8 cellular contexts compared by ENCODE assay signal in genomic region chr12:12786716-12787601, GRCh38. TPM values are rescaled to one million over a fixed set of nuclear protein-coding genes. Genes with fewer than 3 reads are reported as not detected.
DNase-seq lines count a peak whose midpoint lies in the region; ATAC-seq and TF ChIP-seq lines count a peak whose summit lies in the region.

No MANE protein-coding gene starts in this region.

- peak; percentile 70 for DNase-seq in 8988T
- peak; percentile 96 for DNase-seq in GM13977 (ENCODE audit: low spot score)
- DNase-seq in NCI-H146 treated with DMSO at 0.1 percent for 48 hours (lab: John Stamatoyannopoulos, UW; ENCODE audit: unreplicated experiment): peak; percentile 55
- peak; percentile 76 for DNase-seq in activated CD4-positive, CD25-positive, alpha-beta regulatory T cell treated with anti-CD3 and anti-CD28 coated beads, Interleukin-2, amount 50 U/mL, for 72 hours
- DNase-seq in cerebellar cortex (ENCODE audit: low spot score): peak; percentile 75
- peak; percentile 38 for DNase-seq in kidney epithelial cell (ENCODE audit: low read depth)
- DNase-seq in stimulated activated CD4-positive, alpha-beta T cell treated with anti-CD3 and anti-CD28 coated beads, Interleukin-15, amount 100 ng/mL, for 48 hours (ENCODE audit: low read depth in 2 of 2): peak; percentile 41 to 61

- peak overlapping the region; percentile 47 for H3K4me3 ChIP-seq in kidney epithelial cell (ENCODE audit: low read depth, low read length)

- in situ Hi-C loops in GM13977 (cut with MboI; ENCODE audit: low pct_unique_long_range_greater_than_20kb, low sequenced_read_pairs, unreplicated experiment): loop anchor here (25.0 kb wide), 1 partner anchor 425 kb away; no protein-coding TSS in a partner anchor

- no peaks in the 10 kb centered on the region for H3K27me3 ChIP-seq in kidney epithelial cell (ENCODE audit: control insufficient read depth, insufficient read depth, low read length)

- no peaks in the 10 kb centered on the region for H3K36me3 ChIP-seq in kidney epithelial cell (ENCODE audit: control insufficient read depth, insufficient read depth, low read length)

- ATAC-seq in HG02852 (IDR thresholded peaks at IDR 0.05; ENCODE audit: unreplicated experiment): peak; percentile 81

- TF ChIP-seq CTCF in GM13977 (IDR thresholded peaks at IDR 0.05; ENCODE audit: extremely low read depth, insufficient read depth, missing control alignments) (no peak), kidney epithelial cell (IDR thresholded peaks at IDR 0.05; ENCODE audit: insufficient read depth, low read length, poor library complexity, severe bottlenecking) (no peak)

RNA-seq across cellular contexts. Expression of gene APOLD1, which starts 1.5 kb away (rescaled TPM):
- total RNA-seq in kidney epithelial cell: 1.4 and 2.0 TPM in 2 replicates

RNA-seq across cellular contexts. Expression of gene DDX47, which starts 26.2 kb away (rescaled TPM):
- 59.0 and 63.7 TPM in 2 replicates for total RNA-seq in kidney epithelial cell

Comparison
In these comparisons a context has a peak if more than half of its experiments do, and no peak if none do; other contexts are left out.
1. Peak in every context shown above with its lines: DNase-seq, ATAC-seq and H3K4me3 ChIP-seq.
2. DNase-seq: peak in every context shown above with its lines; median percentile 96 in GM13977; 76 in activated CD4-positive, CD25-positive, alpha-beta regulatory T cell treated with anti-CD3 and anti-CD28 coated beads, Interleukin-2, amount 50 U/mL, for 72 hours; 75 in cerebellar cortex; 70 in 8988T; 55 in NCI-H146 treated with DMSO at 0.1 percent for 48 hours; 51 in stimulated activated CD4-positive, alpha-beta T cell treated with anti-CD3 and anti-CD28 coated beads, Interleukin-15, amount 100 ng/mL, for 48 hours; 38 in kidney epithelial cell.